In genomic region chr11:62280452-62280851, GRCh38 we compare ENCODE assay signal across 41 cellular contexts. TPM values are rescaled to one million over a fixed set of nuclear protein-coding genes. Genes with fewer than 3 reads are reported as not detected.
"Had no signal": no experiment of that assay in that cellular context is flagged by ENCODE, and none has a peak within 500 bp of the region (broad histone marks: within the 10 kb centered on the region; RNA-seq: fewer than 3 reads in every experiment).

No MANE protein-coding gene starts in this region.

- H3K9me3 ChIP-seq: ascending aorta, breast epithelium, esophagus squamous epithelium, gastroesophageal sphincter had no signal

- H3K4me3 ChIP-seq: ascending aorta, breast epithelium, cardiac muscle cell, coronary artery, dorsolateral prefrontal cortex, esophagus squamous epithelium, gastroesophageal sphincter, heart right ventricle had no signal

- ATAC-seq: activated CD4-positive, alpha-beta T cell treated with anti-CD3 and anti-CD28 coated beads for 36 hours; activated CD8-positive, alpha-beta memory T cell treated with anti-CD3 and anti-CD28 coated beads, Interleukin-2, amount 10 ng/mL, durations not matched to agents 7 days and 5 days; activated CD8-positive, alpha-beta T cell treated with anti-CD3 and anti-CD28 coated beads, Interleukin-2, amount 10 ng/mL, durations not matched to agents 7 days and 5 days; activated naive CD4-positive, alpha-beta T cell treated with anti-CD3 and anti-CD28 coated beads, Interleukin-2, amount 50 U/mL, for 72 hours; gastroesophageal sphincter; heart right ventricle; T-helper 17 cell had no signal

- H3K36me3 Mint-ChIP-seq: activated CD4-positive, alpha-beta memory T cell treated with anti-CD3 and anti-CD28 coated beads for 36 hours; activated CD8-positive, alpha-beta memory T cell treated with anti-CD3 and anti-CD28 coated beads, Interleukin-2, amount 10 ng/mL, durations not matched to agents 7 days and 5 days; activated naive CD4-positive, alpha-beta T cell treated with anti-CD3 and anti-CD28 coated beads, Interleukin-2, amount 10 ng/mL, durations not matched to agents 7 days and 5 days; activated naive CD4-positive, alpha-beta T cell treated with anti-CD3 and anti-CD28 coated beads, Interleukin-2, amount 50 U/mL, for 72 hours; activated naive CD8-positive, alpha-beta T cell treated with anti-CD3 and anti-CD28 coated beads, Interleukin-2, amount 10 ng/mL, durations not matched to agents 7 days and 5 days; brain had no signal

- H3K4me1 ChIP-seq: ascending aorta, breast epithelium, esophagus squamous epithelium, gastroesophageal sphincter, heart right ventricle had no signal

- H3K27ac ChIP-seq: ascending aorta, breast epithelium, cardiac muscle cell, coronary artery, dorsolateral prefrontal cortex, epithelial cell of prostate, esophagus squamous epithelium, gastroesophageal sphincter, heart right ventricle had no signal

- DNase-seq: activated CD4-positive, alpha-beta memory T cell treated with anti-CD3 and anti-CD28 coated beads for 36 hours; activated CD4-positive, alpha-beta T cell treated with anti-CD3 and anti-CD28 coated beads for 36 hours; activated CD4-positive, CD25-positive, alpha-beta regulatory T cell; activated CD4-positive, CD25-positive, alpha-beta regulatory T cell treated with anti-CD3 and anti-CD28 coated beads, Interleukin-2, amount 50 U/mL, for 72 hours; activated CD8-positive, alpha-beta memory T cell treated with anti-CD3 and anti-CD28 coated beads, Interleukin-2, amount 10 ng/mL, durations not matched to agents 7 days and 5 days; activated CD8-positive, alpha-beta memory T cell treated with anti-CD3 and anti-CD28 coated beads, Interleukin-2, amount 50 U/mL, for 4 hours; activated CD8-positive, alpha-beta T cell treated with anti-CD3 and anti-CD28 coated beads, Interleukin-2, amount 10 ng/mL, durations not matched to agents 7 days and 5 days; activated gamma-delta T cell; activated naive CD4-positive, alpha-beta T cell; activated naive CD4-positive, alpha-beta T cell treated with anti-CD3 and anti-CD28 coated beads, Interleukin-2, amount 10 ng/mL, durations not matched to agents 7 days and 5 days; activated naive CD8-positive, alpha-beta T cell treated with anti-CD3 and anti-CD28 coated beads, Interleukin-2, amount 10 ng/mL, durations not matched to agents 7 days and 5 days; activated T-cell treated with anti-CD3 and anti-CD28 coated beads, Interleukin-2, amount 50 U/mL, for 1 hour; activated T-cell treated with anti-CD3 and anti-CD28 coated beads, Interleukin-2, amount 50 U/mL, for 48 hours; central memory CD4-positive, alpha-beta T cell; cerebellar nuclear complex; dorsolateral prefrontal cortex; effector memory CD4-positive, alpha-beta T cell; esophagus squamous epithelium; foreskin melanocyte; heart right ventricle; T-helper 1 cell; T-helper 17 cell; T1000 had no signal

- H3K27ac Mint-ChIP-seq: activated CD4-positive, alpha-beta memory T cell treated with anti-CD3 and anti-CD28 coated beads for 36 hours; activated CD4-positive, alpha-beta T cell treated with anti-CD3 and anti-CD28 coated beads for 36 hours; activated CD4-positive, alpha-beta T cell treated with anti-CD3 and anti-CD28 coated beads, Interleukin-2, amount 10 ng/mL, durations not matched to agents 24 days and 14 days; activated CD8-positive, alpha-beta memory T cell treated with anti-CD3 and anti-CD28 coated beads, Interleukin-2, amount 10 ng/mL, durations not matched to agents 7 days and 5 days; activated CD8-positive, alpha-beta T cell treated with anti-CD3 and anti-CD28 coated beads, Interleukin-2, amount 10 ng/mL, durations not matched to agents 7 days and 5 days; activated naive CD4-positive, alpha-beta T cell treated with anti-CD3 and anti-CD28 coated beads, Interleukin-2, amount 10 ng/mL, durations not matched to agents 7 days and 5 days; activated naive CD4-positive, alpha-beta T cell treated with anti-CD3 and anti-CD28 coated beads, Interleukin-2, amount 50 U/mL, for 72 hours; activated naive CD8-positive, alpha-beta T cell treated with anti-CD3 and anti-CD28 coated beads, Interleukin-2, amount 10 ng/mL, durations not matched to agents 7 days and 5 days; activated T-helper 1 cell treated with anti-CD3 and anti-CD28 coated beads, Interleukin-12 subunit alpha, Interleukin-12 subunit beta, Interleukin-2, Interleukin-4 antibody, amounts not matched to agents 30 ng/mL and 10 ng/mL and 1 ng/mL, durations not matched to agents 14 hours and 24 hours and 36 hours; brain; dendritic cell treated with granulocyte-macrophage colony-stimulating factor and Interleukin-4, amounts not matched to agents 40 ng/mL and 50 ng/mL, for 4 days; T-helper 17 cell; T-helper 2 cell treated with Interferon-gamma antibody and Interleukin-4, amounts not matched to agents 5 μg/mL and 100 μg/mL, for 36 hours had no signal

- H3K9me3 Mint-ChIP-seq: activated CD4-positive, alpha-beta T cell treated with anti-CD3 and anti-CD28 coated beads, Interleukin-2, amount 10 ng/mL, durations not matched to agents 24 days and 14 days; activated naive CD4-positive, alpha-beta T cell treated with anti-CD3 and anti-CD28 coated beads, Interleukin-2, amount 10 ng/mL, durations not matched to agents 7 days and 5 days; activated naive CD4-positive, alpha-beta T cell treated with anti-CD3 and anti-CD28 coated beads, Interleukin-2, amount 50 U/mL, for 72 hours; activated T-helper 1 cell treated with anti-CD3 and anti-CD28 coated beads, Interleukin-12 subunit alpha, Interleukin-12 subunit beta, Interleukin-2, Interleukin-4 antibody, amounts not matched to agents 30 ng/mL and 10 ng/mL and 1 ng/mL, durations not matched to agents 14 hours and 24 hours and 36 hours; dendritic cell treated with granulocyte-macrophage colony-stimulating factor and Interleukin-4, amounts not matched to agents 40 ng/mL and 50 ng/mL, for 4 days; T-helper 2 cell treated with Interferon-gamma antibody and Interleukin-4, amounts not matched to agents 5 μg/mL and 100 μg/mL, for 36 hours had no signal

- H3K4me3 Mint-ChIP-seq: activated CD4-positive, alpha-beta memory T cell treated with anti-CD3 and anti-CD28 coated beads for 36 hours; activated CD4-positive, alpha-beta T cell treated with anti-CD3 and anti-CD28 coated beads for 36 hours; activated CD4-positive, alpha-beta T cell treated with anti-CD3 and anti-CD28 coated beads, Interleukin-2, amount 10 ng/mL, durations not matched to agents 24 days and 14 days; activated CD8-positive, alpha-beta memory T cell treated with anti-CD3 and anti-CD28 coated beads, Interleukin-2, amount 10 ng/mL, durations not matched to agents 7 days and 5 days; activated CD8-positive, alpha-beta T cell treated with anti-CD3 and anti-CD28 coated beads, Interleukin-2, amount 10 ng/mL, durations not matched to agents 7 days and 5 days; activated naive CD4-positive, alpha-beta T cell treated with anti-CD3 and anti-CD28 coated beads, Interleukin-2, amount 10 ng/mL, durations not matched to agents 7 days and 5 days; activated naive CD8-positive, alpha-beta T cell treated with anti-CD3 and anti-CD28 coated beads, Interleukin-2, amount 10 ng/mL, durations not matched to agents 7 days and 5 days; activated T-helper 1 cell treated with anti-CD3 and anti-CD28 coated beads, Interleukin-12 subunit alpha, Interleukin-12 subunit beta, Interleukin-2, Interleukin-4 antibody, amounts not matched to agents 30 ng/mL and 10 ng/mL and 1 ng/mL, durations not matched to agents 14 hours and 24 hours and 36 hours; brain; dendritic cell treated with granulocyte-macrophage colony-stimulating factor and Interleukin-4, amounts not matched to agents 40 ng/mL and 50 ng/mL, for 4 days; T-helper 17 cell; T-helper 2 cell treated with Interferon-gamma antibody and Interleukin-4, amounts not matched to agents 5 μg/mL and 100 μg/mL, for 36 hours had no signal

- FAIRE-seq: endothelial cell of umbilical vein had no signal

- H3K4me1 Mint-ChIP-seq: activated CD4-positive, alpha-beta T cell treated with anti-CD3 and anti-CD28 coated beads for 36 hours; activated CD4-positive, alpha-beta T cell treated with anti-CD3 and anti-CD28 coated beads, Interleukin-2, amount 10 ng/mL, durations not matched to agents 24 days and 14 days; activated CD8-positive, alpha-beta memory T cell treated with anti-CD3 and anti-CD28 coated beads, Interleukin-2, amount 10 ng/mL, durations not matched to agents 7 days and 5 days; activated naive CD4-positive, alpha-beta T cell treated with anti-CD3 and anti-CD28 coated beads, Interleukin-2, amount 10 ng/mL, durations not matched to agents 7 days and 5 days; activated naive CD8-positive, alpha-beta T cell treated with anti-CD3 and anti-CD28 coated beads, Interleukin-2, amount 10 ng/mL, durations not matched to agents 7 days and 5 days had no signal

RNA-seq across cellular contexts. Expression of gene SCGB2A2, which starts 10.5 kb away (rescaled TPM):
- total RNA-seq: activated CD4-positive, alpha-beta memory T cell treated with anti-CD3 and anti-CD28 coated beads for 36 hours; activated CD4-positive, alpha-beta T cell treated with anti-CD3 and anti-CD28 coated beads for 36 hours; activated CD4-positive, alpha-beta T cell treated with anti-CD3 and anti-CD28 coated beads, Interleukin-2, amount 10 ng/mL, durations not matched to agents 24 days and 14 days; activated CD8-positive, alpha-beta memory T cell treated with anti-CD3 and anti-CD28 coated beads for 36 hours; activated CD8-positive, alpha-beta memory T cell treated with anti-CD3 and anti-CD28 coated beads, Interleukin-2, amount 10 ng/mL, durations not matched to agents 7 days and 5 days; activated CD8-positive, alpha-beta T cell treated with anti-CD3 and anti-CD28 coated beads, Interleukin-2, amount 10 ng/mL, durations not matched to agents 7 days and 5 days; activated naive CD4-positive, alpha-beta T cell treated with anti-CD3 and anti-CD28 coated beads, Interleukin-2, amount 50 U/mL, for 72 hours; activated naive CD8-positive, alpha-beta T cell treated with anti-CD3 and anti-CD28 coated beads, Interleukin-2, amount 10 ng/mL, durations not matched to agents 7 days and 5 days; activated T-helper 1 cell treated with anti-CD3 and anti-CD28 coated beads, Interleukin-12 subunit alpha, Interleukin-12 subunit beta, Interleukin-2, Interleukin-4 antibody, amounts not matched to agents 30 ng/mL and 10 ng/mL and 1 ng/mL, durations not matched to agents 14 hours and 24 hours and 36 hours; ascending aorta; cardiac muscle cell; dorsolateral prefrontal cortex; endothelial cell of umbilical vein; fibroblast of lung; fibroblast of villous mesenchyme; glomerular endothelial cell; heart right ventricle; T-helper 17 cell had no signal
- polyA plus RNA-seq: cardiac muscle cell, endothelial cell of umbilical vein, esophagus, fibroblast of lung, heart right ventricle had no signal

RNA-seq across cellular contexts. Expression of gene SCGB1D4, which starts 18.4 kb away (rescaled TPM):
- total RNA-seq: activated CD4-positive, alpha-beta memory T cell treated with anti-CD3 and anti-CD28 coated beads for 36 hours; activated CD4-positive, alpha-beta T cell treated with anti-CD3 and anti-CD28 coated beads for 36 hours; activated CD4-positive, alpha-beta T cell treated with anti-CD3 and anti-CD28 coated beads, Interleukin-2, amount 10 ng/mL, durations not matched to agents 24 days and 14 days; activated CD8-positive, alpha-beta memory T cell treated with anti-CD3 and anti-CD28 coated beads for 36 hours; activated CD8-positive, alpha-beta memory T cell treated with anti-CD3 and anti-CD28 coated beads, Interleukin-2, amount 10 ng/mL, durations not matched to agents 7 days and 5 days; activated CD8-positive, alpha-beta T cell treated with anti-CD3 and anti-CD28 coated beads, Interleukin-2, amount 10 ng/mL, durations not matched to agents 7 days and 5 days; activated naive CD4-positive, alpha-beta T cell treated with anti-CD3 and anti-CD28 coated beads, Interleukin-2, amount 50 U/mL, for 72 hours; activated naive CD8-positive, alpha-beta T cell treated with anti-CD3 and anti-CD28 coated beads, Interleukin-2, amount 10 ng/mL, durations not matched to agents 7 days and 5 days; activated T-helper 1 cell treated with anti-CD3 and anti-CD28 coated beads, Interleukin-12 subunit alpha, Interleukin-12 subunit beta, Interleukin-2, Interleukin-4 antibody, amounts not matched to agents 30 ng/mL and 10 ng/mL and 1 ng/mL, durations not matched to agents 14 hours and 24 hours and 36 hours; ascending aorta; breast epithelium; cardiac muscle cell; dorsolateral prefrontal cortex; endothelial cell of umbilical vein; esophagus squamous epithelium; fibroblast of lung; fibroblast of villous mesenchyme; gastroesophageal sphincter; glomerular endothelial cell; heart right ventricle; T-helper 17 cell had no signal
- polyA plus RNA-seq: cardiac muscle cell, endothelial cell of umbilical vein, esophagus, fibroblast of lung, heart right ventricle had no signal

RNA-seq across cellular contexts. Expression of gene SCGB1D2, which starts 38.4 kb away (rescaled TPM):
- total RNA-seq: activated CD4-positive, alpha-beta memory T cell treated with anti-CD3 and anti-CD28 coated beads for 36 hours; activated CD4-positive, alpha-beta T cell treated with anti-CD3 and anti-CD28 coated beads for 36 hours; activated CD4-positive, alpha-beta T cell treated with anti-CD3 and anti-CD28 coated beads, Interleukin-2, amount 10 ng/mL, durations not matched to agents 24 days and 14 days; activated CD8-positive, alpha-beta memory T cell treated with anti-CD3 and anti-CD28 coated beads for 36 hours; activated CD8-positive, alpha-beta memory T cell treated with anti-CD3 and anti-CD28 coated beads, Interleukin-2, amount 10 ng/mL, durations not matched to agents 7 days and 5 days; activated CD8-positive, alpha-beta T cell treated with anti-CD3 and anti-CD28 coated beads, Interleukin-2, amount 10 ng/mL, durations not matched to agents 7 days and 5 days; activated naive CD4-positive, alpha-beta T cell treated with anti-CD3 and anti-CD28 coated beads, Interleukin-2, amount 50 U/mL, for 72 hours; activated naive CD8-positive, alpha-beta T cell treated with anti-CD3 and anti-CD28 coated beads, Interleukin-2, amount 10 ng/mL, durations not matched to agents 7 days and 5 days; activated T-helper 1 cell treated with anti-CD3 and anti-CD28 coated beads, Interleukin-12 subunit alpha, Interleukin-12 subunit beta, Interleukin-2, Interleukin-4 antibody, amounts not matched to agents 30 ng/mL and 10 ng/mL and 1 ng/mL, durations not matched to agents 14 hours and 24 hours and 36 hours; ascending aorta; cardiac muscle cell; endothelial cell of umbilical vein; fibroblast of lung; fibroblast of villous mesenchyme; glomerular endothelial cell; T-helper 17 cell had no signal
- polyA plus RNA-seq: cardiac muscle cell, endothelial cell of umbilical vein, esophagus, fibroblast of lung had no signal
